17 cellular contexts compared by ENCODE assay signal in the genomic region with DNA sequence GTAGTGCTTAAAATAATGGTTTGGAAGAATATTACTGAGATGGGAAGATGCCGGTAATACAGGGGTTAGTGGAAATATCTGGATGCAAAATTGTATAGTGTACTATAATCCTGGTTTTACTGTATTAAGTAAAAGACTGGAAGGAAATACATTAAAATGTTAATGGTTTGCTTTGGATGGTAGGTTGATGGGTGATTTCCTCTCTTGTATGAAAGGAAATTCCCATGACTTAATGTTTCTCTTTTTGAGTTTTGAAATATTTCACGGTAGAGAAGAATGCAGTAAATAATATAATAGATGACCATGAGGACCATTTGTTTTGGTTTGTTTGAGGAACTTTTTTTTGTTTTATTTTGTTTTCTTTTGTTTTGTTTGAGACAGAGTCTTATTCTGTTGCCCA. TPM values are rescaled to one million over a fixed set of nuclear protein-coding genes. Genes with fewer than 3 reads are reported as not detected.
DNase-seq lines count a peak whose midpoint lies in the region; ATAC-seq and TF ChIP-seq lines count a peak whose summit lies in the region.
"Had no signal": no experiment of that assay in that cellular context is flagged by ENCODE, and none has a peak within 500 bp of the region (broad histone marks: within the 10 kb centered on the region; RNA-seq: fewer than 3 reads in every experiment).

No MANE protein-coding gene starts in this region.

- ATAC-seq in heart right ventricle (no peak), left ventricle myocardium superior (no peak), left lung (no peak), T-helper 17 cell (no peak)
- no peak for ATAC-seq in CD8-positive, alpha-beta T cell

- peaks cover 0 to 19% (median 0%) of the 10 kb centered on the region in 9 donors for H3K36me3 ChIP-seq in heart right ventricle
- H3K36me3 ChIP-seq in left lung, result no peaks in the 10 kb centered on the region
- no peaks in the 10 kb centered on the region for H3K36me3 ChIP-seq in spleen
- no peaks in the 10 kb centered on the region for H3K36me3 ChIP-seq in CD8-positive, alpha-beta T cell (ENCODE audit: insufficient read depth, low read length)
- H3K36me3 ChIP-seq: HAP-1 had no signal

- H3K27ac ChIP-seq in heart right ventricle (peak overlapping the region in 6 of 10 donors; percentile 3 to 98 (median 66)), left lung (peak overlapping the region; percentile 21 to 24), spleen (peak overlapping the region in 7 of 8 donors; percentile 3 to 57 (median 40))
- no peak overlapping the region for H3K27ac ChIP-seq in CD8-positive, alpha-beta T cell (ENCODE audit: low read depth, low read length)
- H3K27ac ChIP-seq: RWPE1 had no signal

- TF ChIP-seq CTCF in heart right ventricle (IDR thresholded peaks at IDR 0.05), result no peak
- no peak for TF ChIP-seq CTCF in left lung (IDR thresholded peaks at IDR 0.05)
- no peak for TF ChIP-seq CTCF in spleen (IDR thresholded peaks at IDR 0.05 in 8 of 11, conservative IDR thresholded peaks at IDR 0.05 in 3 of 11)
- TF ChIP-seq CTCF in CD8-positive, alpha-beta T cell (IDR thresholded peaks at IDR 0.05), result no peak

- CTCF ChIA-PET in CD8-positive, alpha-beta T cell (lab: Charles Lee), result no interaction called here

- H3K4me3 ChIP-seq in heart right ventricle, result no peak overlapping the region
- no peak overlapping the region for H3K4me3 ChIP-seq in left lung
- H3K4me3 ChIP-seq in spleen, result no peak overlapping the region
- no peak overlapping the region for H3K4me3 ChIP-seq in CD8-positive, alpha-beta T cell (ENCODE audit: low read depth, low read length)
- H3K4me3 ChIP-seq: HAP-1 had no signal

- POLR2A ChIA-PET in CD8-positive, alpha-beta T cell (lab: Charles Lee), result no interaction called here

- H3K27me3 ChIP-seq in heart right ventricle (peaks cover 0 to 3% (median 0%) of the 10 kb centered on the region in 7 donors), left lung (no peaks in the 10 kb centered on the region), spleen (replicated peaks in 1 of 7) (peaks cover 0 to 33% (median 4%) of the 10 kb centered on the region in 7 donors)
- H3K27me3 ChIP-seq in CD8-positive, alpha-beta T cell (ENCODE audit: insufficient read depth, low read length), result peaks cover 14% of the 10 kb centered on the region

- H3K9me3 ChIP-seq in heart right ventricle (no peaks in the 10 kb centered on the region), left lung (no peaks in the 10 kb centered on the region), spleen (no peaks in the 10 kb centered on the region), T-helper 17 cell (ENCODE audit: control insufficient read depth, low read length, poor library complexity, severe bottlenecking) (no peaks in the 10 kb centered on the region)
- H3K9me3 ChIP-seq in CD8-positive, alpha-beta T cell (ENCODE audit: low read length), result no peaks in the 10 kb centered on the region
- H3K9me3 ChIP-seq: HAP-1 had no signal

- H3K4me1 Mint-ChIP-seq in T-helper 17 cell, result no peaks in the 10 kb centered on the region
- no peaks in the 10 kb centered on the region for H3K4me1 Mint-ChIP-seq in CD8-positive, alpha-beta T cell (ENCODE audit: low read depth)

- H3K4me1 ChIP-seq in heart right ventricle (peaks cover 17 to 99% (median 86%) of the 10 kb centered on the region in 9 donors), left lung (peaks cover 30 to 53% of the 10 kb centered on the region in 2 donors), spleen (peaks cover 0 to 77% (median 8%) of the 10 kb centered on the region in 6 donors)
- H3K4me1 ChIP-seq in CD8-positive, alpha-beta T cell (ENCODE audit: insufficient read depth, low read length), result no peaks in the 10 kb centered on the region

- no peaks in the 10 kb centered on the region for H3K9me3 Mint-ChIP-seq in CD8-positive, alpha-beta T cell

- H3K4me3 Mint-ChIP-seq in T-helper 17 cell, result no peak overlapping the region
- no peak overlapping the region for H3K4me3 Mint-ChIP-seq in CD8-positive, alpha-beta T cell

- TF ChIP-seq POLR2A in spleen (IDR thresholded peaks at IDR 0.05), result no peak

- DNase-seq in heart right ventricle (no peak), left ventricle myocardium superior (no peak), left lung (no peak), spleen (no peak), T-helper 17 cell (no peak), inferior parietal cortex (ENCODE audit: extremely low spot score) (no peak), kidney glomerular epithelial cell (lab: John Stamatoyannopoulos, UW) (no peak)
- no peak for DNase-seq in CD8-positive, alpha-beta T cell
- DNase-seq: C1 segment of cervical spinal cord; KBM-7; NCI-H1092 treated with DMSO at 0.1 percent for 48 hours; NCI-H1694; NCI-H69; NK-92 treated with Interleukin-12 subunit alpha and Interleukin-12 subunit beta, amount 100 ng/mL, for 24 hours; OCI-M1 had no signal

- intact Hi-C loops in heart right ventricle (cut with DNase I) (loop anchor here in 3 of 10 donors (5.0 to 10.0 kb wide), 4 partner anchors 33 to 170 kb away; no protein-coding TSS in a partner anchor), left ventricle myocardium superior (cut with micrococcal nuclease) (no loop called here), left lung (cut with DNase I) (no loop called here), spleen (cut with DNase I; ENCODE audit: low total_unique reads) (no loop called here)
- intact Hi-C loops in CD8-positive, alpha-beta T cell (cut with DNase I, micrococcal nuclease), result no loop called here

- no peak overlapping the region for H3K27ac Mint-ChIP-seq in T-helper 17 cell
- H3K27ac Mint-ChIP-seq in CD8-positive, alpha-beta T cell, result no peak overlapping the region

- H3K36me3 Mint-ChIP-seq in T-helper 17 cell (ENCODE audit: low read depth), result peaks cover 3% of the 10 kb centered on the region
- no peaks in the 10 kb centered on the region for H3K36me3 Mint-ChIP-seq in CD8-positive, alpha-beta T cell

- H3K27me3 Mint-ChIP-seq in T-helper 17 cell, result peaks cover 42% of the 10 kb centered on the region
- H3K27me3 Mint-ChIP-seq in CD8-positive, alpha-beta T cell (ENCODE audit: low read depth), result peaks cover 37% of the 10 kb centered on the region

- WGBS in heart right ventricle, 2 donors, result 49 to 59% methylated on average over 2 of the region's 2 CpGs
- whole genome bisulfite sequencing in spleen, 5 donors, result 51 to 65% (median 57%) methylated on average over 2 of the region's 2 CpGs

RNA-seq across cellular contexts. Expression of a gene that starts 8.2 kb away (rescaled TPM):
- total RNA-seq in heart right ventricle, result 100 to 1,000 TPM; 366 to 643 (median 507) TPM
- polyA plus RNA-seq in heart right ventricle, result 100 to 1,000 TPM in 1 of 2 donors, 10 to 100 TPM in 1; 91.1 to 142 TPM
- 468 TPM for total RNA-seq in left ventricle myocardium superior
- 100 to 1,000 TPM; 441 to 550 TPM for total RNA-seq in left lung
- total RNA-seq in spleen, result 100 to 1,000 TPM; 223 to 352 (median 318) TPM
- polyA plus RNA-seq in spleen, result 10 to 100 TPM; 32.7 to 43.8 (median 41.4) TPM
- total RNA-seq in T-helper 17 cell, result 100 to 1,000 TPM; 187 to 195 TPM
- 100 to 1,000 TPM; 268 to 278 TPM for total RNA-seq in CD8-positive, alpha-beta T cell
